Comparison of ENCODE assay signal across 29 cellular contexts in the genomic region with DNA sequence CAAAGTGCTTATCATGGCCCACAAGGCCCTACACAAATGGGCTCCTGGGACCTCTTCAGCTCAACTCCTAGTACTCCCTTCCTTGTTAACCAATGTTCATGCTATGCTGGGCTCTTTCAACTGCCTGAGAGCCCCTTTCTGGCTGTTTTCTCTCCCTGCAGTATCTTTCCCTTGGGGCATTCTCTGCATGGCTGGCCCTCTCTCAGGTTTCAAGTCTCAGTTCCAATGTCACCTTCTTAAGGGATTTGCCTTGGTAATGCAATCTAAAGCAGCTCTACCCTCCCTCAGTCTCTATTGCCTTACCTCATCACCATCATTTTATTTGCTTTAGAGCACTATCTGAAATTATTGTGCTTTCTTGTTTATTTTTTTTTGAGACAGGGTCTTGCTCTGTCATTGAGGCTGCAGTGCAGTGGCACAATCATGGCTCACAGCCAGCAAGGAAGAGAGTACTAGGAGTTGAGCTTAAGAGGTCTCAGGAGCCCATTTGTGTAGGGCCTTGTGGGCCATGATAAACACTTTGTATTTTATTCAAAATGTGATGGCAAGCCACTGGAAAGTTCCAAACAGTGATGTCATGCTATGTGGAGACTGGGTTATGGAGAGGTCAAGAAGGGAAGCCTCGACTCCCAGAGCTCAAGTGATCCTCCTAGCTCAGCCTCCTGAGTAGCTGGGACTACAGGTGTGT.
DNase-seq lines count a peak whose midpoint lies in the region; TF ChIP-seq lines count a peak whose summit lies in the region.
"Had no signal": no experiment of that assay in that cellular context is flagged by ENCODE, and none has a peak within 500 bp of the region (broad histone marks: within the 10 kb centered on the region; RNA-seq: fewer than 3 reads in every experiment).

No MANE protein-coding gene starts in this region.

- TF ChIP-seq CTCF in progenitor cell of endocrine pancreas (IDR thresholded peaks at IDR 0.05; ENCODE audit: unreplicated experiment) = no peak
- TF ChIP-seq CTCF in prostate gland (IDR thresholded peaks at IDR 0.05) = no peak
- TF ChIP-seq CTCF in Peyer's patch (IDR thresholded peaks at IDR 0.05) = no peak

- H3K9me3 Mint-ChIP-seq in progenitor cell of endocrine pancreas (ENCODE audit: low read depth) = no peaks in the 10 kb centered on the region
- H3K9me3 Mint-ChIP-seq: activated B cell treated with CpG ODN at 0.5 μM for 24 hours, immature natural killer cell had no signal

- H3K4me3 Mint-ChIP-seq in progenitor cell of endocrine pancreas (ENCODE audit: low read depth) = no peak overlapping the region
- H3K4me3 Mint-ChIP-seq: activated B cell treated with CpG ODN at 0.5 μM for 24 hours; activated CD8-positive, alpha-beta memory T cell treated with anti-CD3 and anti-CD28 coated beads, Interleukin-2, amount 10 ng/mL, durations not matched to agents 7 days and 5 days; B cell; brain; immature natural killer cell had no signal

- WGBS in prostate gland = 93% methylated on average over 1 of the region's 1 CpG

- H3K36me3 ChIP-seq in prostate gland (no peaks in the 10 kb centered on the region), Peyer's patch (no peaks in the 10 kb centered on the region)
- H3K36me3 ChIP-seq: adrenal gland, gastroesophageal sphincter had no signal

- TF ChIP-seq POLR2A in prostate gland (IDR thresholded peaks at IDR 0.05) (no peak), Peyer's patch (IDR thresholded peaks at IDR 0.05) (no peak)

- H3K9me3 ChIP-seq in prostate gland (no peaks in the 10 kb centered on the region), Peyer's patch (no peaks in the 10 kb centered on the region)
- H3K9me3 ChIP-seq: adrenal gland, gastroesophageal sphincter, psoas muscle had no signal

- no peaks in the 10 kb centered on the region for H3K36me3 Mint-ChIP-seq in progenitor cell of endocrine pancreas (ENCODE audit: insufficient read depth)
- H3K36me3 Mint-ChIP-seq: activated CD8-positive, alpha-beta memory T cell treated with anti-CD3 and anti-CD28 coated beads, Interleukin-2, amount 10 ng/mL, durations not matched to agents 7 days and 5 days; brain; immature natural killer cell had no signal

- H3K27ac ChIP-seq in prostate gland (no peak overlapping the region), Peyer's patch (no peak overlapping the region)
- H3K27ac ChIP-seq: adrenal gland, gastroesophageal sphincter, psoas muscle had no signal

- H3K4me1 ChIP-seq in prostate gland (replicated peaks) (no peaks in the 10 kb centered on the region), Peyer's patch (peaks cover 0 to 26% (median 0%) of the 10 kb centered on the region in 4 donors)

- peaks cover 1% of the 10 kb centered on the region for H3K4me1 Mint-ChIP-seq in progenitor cell of endocrine pancreas (ENCODE audit: low read depth)
- H3K4me1 Mint-ChIP-seq: activated B cell treated with CpG ODN at 0.5 μM for 24 hours, B cell, immature natural killer cell had no signal

- H3K27me3 ChIP-seq in prostate gland (replicated peaks; ENCODE audit: insufficient read depth) (no peaks in the 10 kb centered on the region), Peyer's patch (no peaks in the 10 kb centered on the region)
- H3K27me3 ChIP-seq: adrenal gland, gastroesophageal sphincter had no signal

- H3K27ac Mint-ChIP-seq in progenitor cell of endocrine pancreas = peak overlapping the region; percentile 42
- H3K27ac Mint-ChIP-seq: activated B cell treated with CpG ODN at 0.5 μM for 24 hours; activated CD8-positive, alpha-beta memory T cell treated with anti-CD3 and anti-CD28 coated beads, Interleukin-2, amount 10 ng/mL, durations not matched to agents 7 days and 5 days; B cell; immature natural killer cell had no signal

- DNase-seq in DMS79 treated with DMSO at 0.1 percent for 48 hours (lab: John Stamatoyannopoulos, UW) = peak; percentile 99
- peak; percentile 91 for DNase-seq in NCI-H1436 treated with DMSO at 0.1 percent for 48 hours (lab: John Stamatoyannopoulos, UW)
- peak; percentile 36 for DNase-seq in NCI-H345 (lab: John Stamatoyannopoulos, UW)
- DNase-seq in progenitor cell of endocrine pancreas (ENCODE audit: low spot score, unreplicated experiment) = no peak
- DNase-seq in GOT3 (lab: John Stamatoyannopoulos, UW) = no peak
- DNase-seq in prostate gland (ENCODE audit: low spot score) = no peak
- no peak for DNase-seq in Peyer's patch
- DNase-seq in NCI-H524 (lab: John Stamatoyannopoulos, UW) = no peak
- DNase-seq: activated B cell treated with CpG ODN at 0.5 μM for 24 hours; activated CD4-positive, alpha-beta T cell treated with anti-CD3 and anti-CD28 coated beads, Interleukin-2, amount 50 U/mL, for 1 hour; activated CD8-positive, alpha-beta memory T cell treated with anti-CD3 and anti-CD28 coated beads, Interleukin-2, amount 10 ng/mL, durations not matched to agents 7 days and 5 days; activated naive CD4-positive, alpha-beta T cell; activated T-cell treated with anti-CD3 and anti-CD28 coated beads, Interleukin-2, amount 50 U/mL, for 48 hours; adrenal gland; cerebellar nuclear complex; COR-L47; DND-41; hippocampal formation; immature natural killer cell; Kasumi-1; mesenchymal stem cell; MV-4-11; NCI-H2081 treated with DMSO at 0.1 percent for 48 hours; psoas muscle; SIG-M5; stimulated activated naive CD8-positive, alpha-beta T cell treated with anti-CD3 and anti-CD28 coated beads, Interleukin-15, Interleukin-2, amounts not matched to agents 100 U/mL and 50 U/mL, for 24 hours had no signal

- intact Hi-C loops in prostate gland (cut with DNase I) = no loop called here

- H3K4me3 ChIP-seq in prostate gland = no peak overlapping the region
- no peak overlapping the region for H3K4me3 ChIP-seq in Peyer's patch
- H3K4me3 ChIP-seq: adrenal gland, gastroesophageal sphincter, psoas muscle had no signal

- no peaks in the 10 kb centered on the region for H3K27me3 Mint-ChIP-seq in progenitor cell of endocrine pancreas
- H3K27me3 Mint-ChIP-seq: B cell had no signal

Comparison
In these comparisons a context has a peak if more than half of its experiments do, and no peak if none do; other contexts are left out.
1. DNase-seq: peak in DMS79 treated with DMSO at 0.1 percent for 48 hours (single experiment), NCI-H1436 treated with DMSO at 0.1 percent for 48 hours (single experiment) and NCI-H345 (single experiment); none in progenitor cell of endocrine pancreas (single experiment), GOT3 (single experiment), prostate gland (single experiment), Peyer's patch (0 of 3) and NCI-H524 (0 of 2).